ENCODE assay signal across 9 cellular contexts in the genomic region with DNA sequence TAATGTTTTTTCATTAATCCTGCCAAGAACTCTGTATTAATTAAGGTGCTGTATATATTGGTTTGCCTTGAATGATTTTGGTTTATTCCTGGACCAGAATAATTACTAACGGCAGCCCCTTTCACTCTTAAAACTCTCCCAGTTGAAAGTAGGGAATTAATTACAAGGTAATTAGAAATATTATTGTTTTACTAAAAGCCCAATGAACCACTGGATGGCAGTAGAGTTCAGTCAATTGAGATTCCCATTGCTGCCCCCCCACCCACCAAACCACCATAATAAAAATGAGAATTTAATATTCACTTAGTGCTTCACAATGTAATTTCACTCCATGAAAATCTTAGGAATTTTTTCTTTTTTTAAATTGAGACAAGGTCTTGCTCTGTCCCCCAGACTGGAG. TPM values are rescaled to one million over a fixed set of nuclear protein-coding genes. Genes with fewer than 3 reads are reported as not detected.
A peak's percentile ranks its signal among the peaks of the same experiment; 100 is the strongest.
DNase-seq lines count a peak whose midpoint lies in the region; ATAC-seq and TF ChIP-seq lines count a peak whose summit lies in the region.
"Had no signal": no experiment of that assay in that cellular context is flagged by ENCODE, and none has a peak within 500 bp of the region (broad histone marks: within the 10 kb centered on the region; RNA-seq: fewer than 3 reads in every experiment).

No MANE protein-coding gene starts in this region.

- DNase-seq in activated naive CD4-positive, alpha-beta T cell treated with Interleukin-2 at 50 U/mL for 16 hours: peak; percentile 14
- no peak for DNase-seq in activated naive CD4-positive, alpha-beta T cell treated with anti-CD3 and anti-CD28 coated beads, Interleukin-2, amount 50 U/mL, for 72 hours (ENCODE audit: low spot score in 2 of 2)
- DNase-seq in OCI-M1 (lab: John Stamatoyannopoulos, UW) (peak; percentile 55), dedifferentiated amniotic fluid mesenchymal stem cell (ENCODE audit: extremely low spot score) (peak; percentile 31), mucosa of descending colon (peak in 1 of 3 donors; percentile 49), KG1 (lab: John Stamatoyannopoulos, UW) (no peak), SHP77 (lab: John Stamatoyannopoulos, UW) (no peak)

- H3K4me1 ChIP-seq in mucosa of descending colon (ENCODE audit: low read depth): no peaks in the 10 kb centered on the region

- peaks cover 27 to 41% of the 10 kb centered on the region in 2 donors for H3K36me3 Mint-ChIP-seq in activated naive CD4-positive, alpha-beta T cell treated with anti-CD3 and anti-CD28 coated beads, Interleukin-2, amount 50 U/mL, for 72 hours

- no peak overlapping the region for H3K4me3 ChIP-seq in mucosa of descending colon

- peak; percentile 10 for TF ChIP-seq CTCF in mucosa of descending colon (IDR thresholded peaks at IDR 0.05)

- no peak for ATAC-seq in activated naive CD4-positive, alpha-beta T cell treated with anti-CD3 and anti-CD28 coated beads, Interleukin-2, amount 50 U/mL, for 72 hours
- ATAC-seq in mucosa of descending colon (no peak), HG02678 (IDR thresholded peaks at IDR 0.05; ENCODE audit: unreplicated experiment) (no peak)

- H3K9me3 Mint-ChIP-seq in activated naive CD4-positive, alpha-beta T cell treated with anti-CD3 and anti-CD28 coated beads, Interleukin-2, amount 50 U/mL, for 72 hours: no peaks in the 10 kb centered on the region

- intact Hi-C loops in mucosa of descending colon (cut with DNase I, micrococcal nuclease): loop anchor here in 1 of 2 donors (10.0 kb wide), 1 partner anchor 150 kb away; no protein-coding TSS in a partner anchor

- no peak overlapping the region for H3K27ac Mint-ChIP-seq in activated naive CD4-positive, alpha-beta T cell treated with anti-CD3 and anti-CD28 coated beads, Interleukin-2, amount 50 U/mL, for 72 hours
- H3K27ac Mint-ChIP-seq: activated naive CD8-positive, alpha-beta T cell had no signal

- peaks cover 7% of the 10 kb centered on the region for H3K36me3 ChIP-seq in mucosa of descending colon (ENCODE audit: low read depth)

- H3K9me3 ChIP-seq in mucosa of descending colon: no peaks in the 10 kb centered on the region

RNA-seq across cellular contexts. Expression of a gene that starts 13.7 kb away (rescaled TPM):
- total RNA-seq in activated naive CD4-positive, alpha-beta T cell treated with anti-CD3 and anti-CD28 coated beads, Interleukin-2, amount 50 U/mL, for 72 hours: 10 to 100 TPM in 1 of 2 donors, 1 to 10 TPM in 1; 5.5 to 11.4 TPM
- total RNA-seq in mucosa of descending colon: 10 to 100 TPM in 1 of 3 donors, 1 to 10 TPM in 2; 6.4 to 11.4 (median 6.4) TPM

RNA-seq across cellular contexts. Expression of a gene that starts 55.9 kb away (rescaled TPM):
- 10 to 100 TPM; 62.0 to 86.2 TPM for total RNA-seq in activated naive CD4-positive, alpha-beta T cell treated with anti-CD3 and anti-CD28 coated beads, Interleukin-2, amount 50 U/mL, for 72 hours
- total RNA-seq in mucosa of descending colon: 100 to 1,000 TPM in 1 of 3 donors, 10 to 100 TPM in 2; 80.2 to 111 (median 96.8) TPM

RNA-seq across cellular contexts. Expression of a gene that starts 57.6 kb away (rescaled TPM):
- 1 to 10 TPM; 5.0 to 5.5 TPM for total RNA-seq in activated naive CD4-positive, alpha-beta T cell treated with anti-CD3 and anti-CD28 coated beads, Interleukin-2, amount 50 U/mL, for 72 hours
- total RNA-seq in mucosa of descending colon: 1 to 10 TPM; 2.6 to 7.6 (median 3.5) TPM

Comparison
In these comparisons a context has a peak if more than half of its experiments do, and no peak if none do; other contexts are left out.
1. DNase-seq: peak in activated naive CD4-positive, alpha-beta T cell treated with Interleukin-2 at 50 U/mL for 16 hours (single experiment), OCI-M1 (single experiment) and dedifferentiated amniotic fluid mesenchymal stem cell (single experiment); none in activated naive CD4-positive, alpha-beta T cell treated with anti-CD3 and anti-CD28 coated beads, Interleukin-2, amount 50 U/mL, for 72 hours (0 of 2), KG1 (single experiment) and SHP77 (0 of 2).